Comparison of ENCODE assay signal across 8 cellular contexts in the genomic region with DNA sequence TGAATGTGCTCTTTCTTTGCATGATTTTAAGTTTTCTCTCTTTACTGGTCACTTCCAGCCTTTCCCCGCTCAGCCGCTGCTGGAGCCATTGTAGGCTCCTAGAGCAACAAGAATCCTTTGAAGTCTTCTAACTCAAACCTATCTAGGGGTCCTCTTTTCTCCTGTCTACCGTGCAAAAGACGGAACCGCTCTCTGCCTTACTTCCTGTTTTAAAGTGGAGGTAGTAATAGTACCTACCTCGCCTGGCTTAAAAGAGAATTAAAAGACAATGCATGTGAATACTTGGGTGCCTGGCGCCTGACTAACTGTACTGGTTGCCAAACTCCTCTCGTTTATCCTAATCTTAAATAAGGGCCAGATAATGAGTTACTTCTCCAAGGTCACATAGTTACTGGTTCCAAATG. TPM values are rescaled to one million over a fixed set of nuclear protein-coding genes. Genes with fewer than 3 reads are reported as not detected.
A peak's percentile ranks its signal among the peaks of the same experiment; 100 is the strongest.
DNase-seq lines count a peak whose midpoint lies in the region; ATAC-seq and TF ChIP-seq lines count a peak whose summit lies in the region.

No MANE protein-coding gene starts in this region.

- peaks cover 41% of the 10 kb centered on the region for H3K4me1 Mint-ChIP-seq in activated naive CD8-positive, alpha-beta T cell (ENCODE audit: low read depth)

- H3K36me3 Mint-ChIP-seq in activated naive CD8-positive, alpha-beta T cell, result no peaks in the 10 kb centered on the region

- no peak for TF ChIP-seq CTCF in testis (IDR thresholded peaks at IDR 0.05)

- peak overlapping the region; percentile 96 for H3K27ac Mint-ChIP-seq in activated naive CD8-positive, alpha-beta T cell

- H3K27ac ChIP-seq in HUES48 (ENCODE audit: low read depth, low read length), result peak overlapping the region; percentile 88
- H3K27ac ChIP-seq in testis, result peak overlapping the region; percentile 63 to 73

- H3K4me1 ChIP-seq in HUES48 (ENCODE audit: control insufficient read depth, insufficient read depth, low read length) (peaks cover 20% of the 10 kb centered on the region), testis (peaks cover 18% of the 10 kb centered on the region)

- H3K9ac ChIP-seq in HUES48 (ENCODE audit: low read depth, low read length), result peak overlapping the region; percentile 74

- TF ChIP-seq POLR2A in testis (IDR thresholded peaks at IDR 0.05), result no peak

- DNase-seq in iris pigment epithelial cell (ENCODE audit: low read depth), result peak; percentile 30
- no peak for DNase-seq in testis
- no peak for DNase-seq in HuH-7.5 (ENCODE audit: low spot score)
- no peak for DNase-seq in HuH-7 (ENCODE audit: low spot score)
- DNase-seq in SW 1271 (lab: John Stamatoyannopoulos, UW), result no peak

- no peaks in the 10 kb centered on the region for H3K27me3 Mint-ChIP-seq in activated naive CD8-positive, alpha-beta T cell

- intact Hi-C loops in testis (cut with DNase I; ENCODE audit: low total_unique reads), result no loop called here

- H3K4me3 Mint-ChIP-seq in activated naive CD8-positive, alpha-beta T cell, result peak overlapping the region; percentile 99

- H3K36me3 ChIP-seq in HUES48 (ENCODE audit: control insufficient read depth, insufficient read depth, low read length) (no peaks in the 10 kb centered on the region; the same call in 1 of the 2 replicates), testis (ENCODE audit: low read depth, missing control alignments) (no peaks in the 10 kb centered on the region)

- H3K27me3 ChIP-seq in HUES48 (ENCODE audit: control insufficient read depth, insufficient read depth, low read length), result no peaks in the 10 kb centered on the region
- H3K27me3 ChIP-seq in testis, result no peaks in the 10 kb centered on the region

- peak; percentile 32 for ATAC-seq in GM18502 (IDR thresholded peaks at IDR 0.05; ENCODE audit: poor library complexity, unreplicated experiment)

- H3K9me3 ChIP-seq in HUES48 (ENCODE audit: control insufficient read depth, insufficient read depth, low read length) (no peaks in the 10 kb centered on the region), testis (no peaks in the 10 kb centered on the region)

- WGBS in testis, 2 donors, result 0 to 1% methylated on average over 8 of the region's 8 CpGs

- no peaks in the 10 kb centered on the region for H3K9me3 Mint-ChIP-seq in activated naive CD8-positive, alpha-beta T cell (ENCODE audit: low read depth)

- peak overlapping the region; percentile 74 for H3K4me3 ChIP-seq in HUES48 (ENCODE audit: low read depth, low read length)
- H3K4me3 ChIP-seq in testis, result peak overlapping the region; percentile 75 to 90

RNA-seq across cellular contexts. Expression of a gene that starts 0.6 kb away (rescaled TPM):
- total RNA-seq in testis, result 10 to 100 TPM; 41.5 to 50.3 TPM
- polyA plus RNA-seq in testis (ENCODE audit: insufficient read depth, low read depth, low replicate concordance), result 71.1 TPM

RNA-seq across cellular contexts. Expression of a gene that starts 32.3 kb away (rescaled TPM):
- 1 to 10 TPM in 1 of 2 donors, under 1 TPM in 1; 0.93 to 1.7 TPM for total RNA-seq in testis
- 0.53 TPM for polyA plus RNA-seq in testis (ENCODE audit: insufficient read depth, low read depth, low replicate concordance)
